In the genomic region with DNA sequence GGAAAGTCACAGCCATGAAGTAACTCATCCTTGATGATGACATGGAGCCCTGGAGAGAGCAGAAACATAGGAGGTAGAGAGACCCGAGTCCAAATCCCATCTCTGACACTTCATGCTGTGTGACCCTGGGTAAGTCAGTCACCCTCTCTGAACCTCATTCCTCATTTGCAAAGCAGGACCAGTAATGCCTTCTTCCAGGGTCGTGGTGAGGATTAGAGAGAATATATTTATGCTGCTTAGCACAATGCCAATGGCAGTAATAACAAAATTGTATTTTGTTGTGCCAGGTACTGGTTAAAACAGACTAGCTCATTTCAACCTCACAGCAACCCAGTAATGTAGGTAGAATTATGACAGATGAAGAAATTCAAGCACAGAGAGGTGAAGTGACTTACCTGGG, we compare ENCODE assay signal across 19 cellular contexts. TPM values are rescaled to one million over a fixed set of nuclear protein-coding genes. Genes with fewer than 3 reads are reported as not detected.
DNase-seq lines count a peak whose midpoint lies in the region; ATAC-seq, FAIRE-seq and TF ChIP-seq lines count a peak whose summit lies in the region.
"Had no signal": no experiment of that assay in that cellular context is flagged by ENCODE, and none has a peak within 500 bp of the region (broad histone marks: within the 10 kb centered on the region; RNA-seq: fewer than 3 reads in every experiment).

No MANE protein-coding gene starts in this region.

- FAIRE-seq in K562 (lab: Jason Lieb, UNC) (no peak), H1 (lab: Jason Lieb, UNC) (no peak)
- FAIRE-seq: D721Med had no signal

- WGBS in K562 (ENCODE audit: insufficient coverage, low coverage, missing lambda C conversion rate), result 0% methylated on average over 2 of the region's 2 CpGs
- 74% methylated on average over 2 of the region's 2 CpGs; no CpG with 5 or more reads in 1 of the 2 experiments for WGBS in H1 (ENCODE audit: extremely low coverage in 1 of 2, insufficient coverage in 1 of 2, insufficient read length in 1 of 2, insufficient replicate concordance in 2 of 2, low coverage in 1 of 2, low lambda C conversion rate in 2 of 2, missing lambda C conversion rate in 1 of 2), 2 experiments
- WGBS in body of pancreas, 2 donors, result 9 to 34% methylated on average over 2 of the region's 2 CpGs

- H3K79me2 ChIP-seq in K562 (ENCODE audit: control insufficient read depth, insufficient read depth, low read length), result no peaks in the 10 kb centered on the region
- H3K79me2 ChIP-seq in H1 (ENCODE audit: control insufficient read depth in 1 of 2, insufficient read depth in 2 of 2, low read length in 2 of 2), result no peaks in the 10 kb centered on the region

- no peak overlapping the region for H2BK15ac ChIP-seq in H1 (ENCODE audit: low read length)

- H3K9me1 ChIP-seq in K562 (ENCODE audit: control insufficient read depth, insufficient read depth, low read length), result no peaks in the 10 kb centered on the region

- ATAC-seq in Panc1, result no peak; the same call in 1 of the 2 replicates
- no peak; the same call in 2 of the 3 replicates for ATAC-seq in K562
- no peak for ATAC-seq in body of pancreas
- ATAC-seq in HG03139 (IDR thresholded peaks at IDR 0.05; ENCODE audit: unreplicated experiment), result no peak
- ATAC-seq: CD8-positive, alpha-beta T cell had no signal

- H3K36me3 ChIP-seq in Panc1 (ENCODE audit: control insufficient read depth, insufficient read depth, low read length) (no peaks in the 10 kb centered on the region), K562 (ENCODE audit: control insufficient read depth, insufficient read depth, low read length) (no peaks in the 10 kb centered on the region), H1 (ENCODE audit: control insufficient read depth in 2 of 4, insufficient read depth in 4 of 4, low read length in 3 of 4) (no peaks in the 10 kb centered on the region), body of pancreas (replicated peaks in 1 of 2; ENCODE audit: insufficient read depth in 1 of 2, low read depth in 2 of 2) (no peaks in the 10 kb centered on the region)
- H3K36me3 ChIP-seq: BE2C; BLaER1; BLaER1 treated with 17β-estradiol and CSF1 and Interleukin-3, amounts not matched to agents 10 nM and 100 nM had no signal

- CTCF ChIA-PET in Panc1 (lab: Charles Lee) (interaction anchor here (0.5 to 1.4 kb wide), 5 partner anchors 14 to 676 kb away, joined by 3 to 20 read pairs (median 5); a partner anchor contains a TSS), K562 (lab: Yijun Ruan, JAX; ENCODE audit: low intra/inter-chr PET ratio) (interaction anchor here (0.7 to 2.1 kb wide), 4 partner anchors 526 to 1773 kb away, joined by 3 to 16 read pairs (median 4); no protein-coding TSS in a partner anchor), H1 (lab: Charles Lee; ENCODE audit: partially characterized antibody) (interaction anchor here (0.8 to 3.2 kb wide), 46 partner anchors 9 to 1893 kb away, joined by 3 to 32 read pairs (median 4); no protein-coding TSS in a partner anchor)

- H4K5ac ChIP-seq in H1 (ENCODE audit: insufficient read length, low read depth, low read length), result no peak overlapping the region

- H3K23ac ChIP-seq in H1 (ENCODE audit: insufficient read length), result no peak overlapping the region

- no peak overlapping the region for H2BK5ac ChIP-seq in H1 (ENCODE audit: low read depth, low read length)

- TF ChIP-seq RAD21 in K562 (CRISPR knock-in tag; conservative IDR thresholded peaks at IDR 0.05 in 1 of 2, IDR thresholded peaks at IDR 0.05 in 1 of 2) (no peak), H1 (IDR thresholded peaks at IDR 0.05 in 1 of 2, conservative IDR thresholded peaks at IDR 0.05 in 1 of 2; ENCODE audit: low read depth in 2 of 2, low read length in 2 of 2) (no peak)

- H3K4me2 ChIP-seq in K562 (ENCODE audit: insufficient read depth, low read length) (no peak overlapping the region), H1 (ENCODE audit: insufficient read depth in 1 of 2, low read depth in 2 of 2, low read length in 2 of 2) (no peak overlapping the region)
- H3K4me2 ChIP-seq: A549; BLaER1; BLaER1 treated with 17β-estradiol and CSF1 and Interleukin-3, amounts not matched to agents 10 nM and 100 nM had no signal

- no peak overlapping the region for H2BK12ac ChIP-seq in H1 (ENCODE audit: low read depth, low read length)

- H3K9me3 ChIP-seq in Panc1 (ENCODE audit: control insufficient read depth, insufficient read depth, low read depth, low read length), result no peaks in the 10 kb centered on the region
- no peaks in the 10 kb centered on the region for H3K9me3 ChIP-seq in K562 (replicated peaks; ENCODE audit: control insufficient read depth, insufficient read depth, low read depth, low read length)
- H3K9me3 ChIP-seq in H1 (ENCODE audit: insufficient read depth in 2 of 2, low read depth in 1 of 2, low read length in 1 of 2), result 0 out of 4 replicates have a peak, but pooled peaks cover 0 to 3% of the 10 kb centered on the region in 2 experiments
- no peaks in the 10 kb centered on the region for H3K9me3 ChIP-seq in body of pancreas
- H3K9me3 ChIP-seq: A549; BE2C; BLaER1; BLaER1 treated with 17β-estradiol and CSF1 and Interleukin-3, amounts not matched to agents 10 nM and 100 nM; Caco-2 had no signal

- DNase-seq in GM20000 (ENCODE audit: low spot score) (no peak), Panc1 (ENCODE audit: low read depth, low spot score) (no peak), K562 (ENCODE audit: extremely low read depth in 1 of 4, low spot score in 3 of 4) (no peak), H1 (ENCODE audit: low read depth in 1 of 2, low spot score in 2 of 2) (no peak), body of pancreas (no peak), NCI-H1930 (lab: John Stamatoyannopoulos, UW) (no peak)
- no peak for DNase-seq in stimulated activated CD4-positive, alpha-beta T cell treated with anti-CD3 and anti-CD28 coated beads, Interleukin-2, amount 100 ng/mL, for 24 hours
- DNase-seq: 8988T; CD4-positive, alpha-beta T cell had no signal

- no peak overlapping the region for H3K56ac ChIP-seq in H1 (replicated peaks; ENCODE audit: insufficient read length, low read depth, low read length)

- H4K8ac ChIP-seq in H1 (ENCODE audit: extremely low read depth, insufficient read depth, low read length), result no peak overlapping the region

- no peak overlapping the region for H2BK120ac ChIP-seq in H1 (replicated peaks; ENCODE audit: low read depth, low read length)

- no peaks in the 10 kb centered on the region for H3K23me2 ChIP-seq in H1 (ENCODE audit: low read depth, low read length)

- TF ChIP-seq POLR2A in K562 (conservative IDR thresholded peaks at IDR 0.05), result no peak
- no peak for TF ChIP-seq POLR2A in H1 (IDR thresholded peaks at IDR 0.05; ENCODE audit: control extremely low read depth in 1 of 2, low read depth in 2 of 2, low read length in 2 of 2)
- no peak for TF ChIP-seq POLR2A in body of pancreas (IDR thresholded peaks at IDR 0.05)

- no peak overlapping the region for H3K4ac ChIP-seq in H1 (replicated peaks; ENCODE audit: insufficient read length, low read depth, low read length)

- no peak overlapping the region for H3K18ac ChIP-seq in H1 (ENCODE audit: extremely low read depth, low read length)

- no peak overlapping the region for H3K9ac ChIP-seq in K562 (ENCODE audit: insufficient read depth in 1 of 2, low read depth in 2 of 2, low read length in 2 of 2)
- H3K9ac ChIP-seq in H1 (replicated peaks in 1 of 4; ENCODE audit: extremely low read depth in 1 of 4, low read depth in 3 of 4, low read length in 3 of 4), result no peak overlapping the region
- H3K9ac ChIP-seq: BLaER1; BLaER1 treated with 17β-estradiol and CSF1 and Interleukin-3, amounts not matched to agents 10 nM and 100 nM had no signal

- BruUV-seq in Panc1 (replicated peaks; lab: Mats Ljungman, UMichigan) (no TSS peak), K562 (replicated peaks; lab: Mats Ljungman, UMichigan) (no TSS peak)

- intact Hi-C loops in Panc1 (cut with micrococcal nuclease; ENCODE audit: unreplicated experiment) (loop anchor here (1.0 to 5.0 kb wide), 3 partner anchors 497 to 657 kb away; no protein-coding TSS in a partner anchor), K562 (cut with micrococcal nuclease) (loop anchor here (1.0 to 10.0 kb wide), 2 partner anchors 528 to 1775 kb away; no protein-coding TSS in a partner anchor), body of pancreas (cut with DNase I) (loop anchor here (10.0 kb wide), 1 partner anchor 525 kb away; no protein-coding TSS in a partner anchor)

- POLR2A ChIA-PET in Panc1 (lab: Charles Lee) (no interaction called here), K562 (lab: Yijun Ruan, JAX) (interaction anchor here (0.6 to 1.3 kb wide), 5 partner anchors 13 to 1977 kb away, joined by 3 to 5 read pairs (median 3); a partner anchor contains a TSS), H1 (lab: Charles Lee; ENCODE audit: partially characterized antibody) (no interaction called here)

- H3K4me3 ChIP-seq in Panc1 (ENCODE audit: low read depth in 2 of 2, low read length in 2 of 2) (no peak overlapping the region), K562 (no peak overlapping the region), H1 (ENCODE audit: extremely low read depth in 1 of 4, insufficient read depth in 2 of 4, low read depth in 3 of 4, low read length in 4 of 4) (no peak overlapping the region), body of pancreas (no peak overlapping the region)
- H3K4me3 ChIP-seq: A549; BLaER1; BLaER1 treated with 17β-estradiol and CSF1 and Interleukin-3, amounts not matched to agents 10 nM and 100 nM had no signal

- H3K14ac ChIP-seq in H1 (ENCODE audit: insufficient read length), result no peak overlapping the region

- H2AFZ ChIP-seq in K562 (ENCODE audit: low read depth, low read length) (no peak overlapping the region), H1 (ENCODE audit: low read length) (no peak overlapping the region)

- H2BK20ac ChIP-seq in H1 (ENCODE audit: low read length), result no peak overlapping the region

- H4K91ac ChIP-seq in H1 (replicated peaks; ENCODE audit: insufficient read length, low read length), result no peak overlapping the region

- TF ChIP-seq EP300 in K562 (IDR thresholded peaks at IDR 0.05; ENCODE audit: low read length) (no peak), H1 (IDR thresholded peaks at IDR 0.05; ENCODE audit: borderline replicate concordance in 1 of 2, low read depth in 2 of 2, low read length in 2 of 2) (no peak)

- H4K20me1 ChIP-seq in K562 (replicated peaks; ENCODE audit: control insufficient read depth, insufficient read depth, low read length) (peaks cover 5% of the 10 kb centered on the region; the same call in 1 of the 2 replicates), H1 (replicated peaks in 1 of 2; ENCODE audit: control insufficient read depth in 1 of 2, insufficient read depth in 2 of 2, low read length in 2 of 2) (no peaks in the 10 kb centered on the region)
- H4K20me1 ChIP-seq: BLaER1; BLaER1 treated with 17β-estradiol and CSF1 and Interleukin-3, amounts not matched to agents 10 nM and 100 nM had no signal

- in situ Hi-C loops in Panc1 (cut with HindIII; ENCODE audit: low pct_unique_long_range_greater_than_20kb, low sequenced_read_pairs), result no loop called here
- in situ Hi-C loops in K562 (cut with MboI), result loop anchor here (10.0 to 25.0 kb wide), 3 partner anchors 525 to 1957 kb away; no protein-coding TSS in a partner anchor

- H3K4me1 ChIP-seq in Panc1 (ENCODE audit: control insufficient read depth, insufficient read depth, low read length) (no peaks in the 10 kb centered on the region), K562 (replicated peaks in 1 of 2; ENCODE audit: control insufficient read depth in 2 of 2, insufficient read depth in 2 of 2, low read length in 2 of 2) (no peaks in the 10 kb centered on the region), H1 (replicated peaks in 1 of 4; ENCODE audit: control insufficient read depth in 3 of 4, insufficient read depth in 4 of 4, low read length in 3 of 4) (no peaks in the 10 kb centered on the region), body of pancreas (no peaks in the 10 kb centered on the region)
- H3K4me1 ChIP-seq: A549, BE2C, BLaER1, Caco-2 had no signal

- no peaks in the 10 kb centered on the region for H3K79me1 ChIP-seq in H1 (ENCODE audit: low read depth, low read length)

- H3K27ac ChIP-seq in Panc1 (ENCODE audit: low read length) (no peak overlapping the region), K562 (ENCODE audit: extremely low read depth, low read depth, low read length) (no peak overlapping the region), H1 (ENCODE audit: low read depth, low read length) (no peak overlapping the region), body of pancreas (no peak overlapping the region)
- H3K27ac ChIP-seq: 22Rv1; A549; BLaER1; BLaER1 treated with 17β-estradiol and CSF1 and Interleukin-3, amounts not matched to agents 10 nM and 100 nM; C4-2B had no signal

- peak; percentile 6 for TF ChIP-seq CTCF in GM20000 (IDR thresholded peaks at IDR 0.05; ENCODE audit: extremely low read depth, missing control alignments)
- TF ChIP-seq CTCF in Panc1 (IDR thresholded peaks at IDR 0.05), result 0 out of 2 replicates have a peak, but pooled peaks have one; percentile 17
- no peak for TF ChIP-seq CTCF in K562 (IDR thresholded peaks at IDR 0.05 in 2 of 3, conservative IDR thresholded peaks at IDR 0.05 in 1 of 3; ENCODE audit: insufficient read depth in 2 of 3, low read depth in 1 of 3, low read length in 3 of 3)
- TF ChIP-seq CTCF in H1 (IDR thresholded peaks at IDR 0.05; ENCODE audit: control extremely low read depth in 1 of 3, insufficient read depth in 1 of 3, low read depth in 1 of 3, low read length in 3 of 3), result no peak
- no peak for TF ChIP-seq CTCF in body of pancreas (IDR thresholded peaks at IDR 0.05)

- H2AK5ac ChIP-seq in H1 (ENCODE audit: low read depth, low read length), result no peak overlapping the region

- H3K27me3 ChIP-seq in Panc1 (ENCODE audit: control insufficient read depth, insufficient read depth, low read length) (peaks cover 6% of the 10 kb centered on the region), K562 (ENCODE audit: control insufficient read depth in 2 of 2, insufficient read depth in 2 of 2, low read length in 2 of 2) (peaks cover 3 to 5% of the 10 kb centered on the region in 2 experiments; a peak in 3 of 5 replicates), H1 (replicated peaks in 1 of 4; ENCODE audit: control insufficient read depth in 3 of 4, extremely low read depth in 1 of 4, insufficient read depth in 3 of 4, low read length in 3 of 4) (peaks cover 0 to 5% (median under 1%) of the 10 kb centered on the region in 4 experiments; a peak in 1 of 7 replicates), body of pancreas (peaks cover 0 to 16% of the 10 kb centered on the region in 2 donors)
- H3K27me3 ChIP-seq: BLaER1; BLaER1 treated with 17β-estradiol and CSF1 and Interleukin-3, amounts not matched to agents 10 nM and 100 nM had no signal

RNA-seq across cellular contexts. Expression of a gene that starts 13.9 kb away (rescaled TPM):
- total RNA-seq in Panc1 (2021; ENCODE audit: unreplicated experiment) (44.8 TPM), K562 (2014; rRNA removed) (50.4 and 51.0 TPM in 2 replicates), K562 (2014; rRNA removed; fragmentation: Illumina TruSeq; extraction: Trizol) (30.9 and 34.5 TPM in 2 replicates), K562 (2015; rRNA removed; fragmentation: Illumina TruSeq; extraction: Trizol) (42.1 and 45.2 TPM in 2 replicates), K562 (2021) (51.5 and 58.4 TPM in 2 replicates), body of pancreas (10 to 100 TPM; 18.4 to 36.3 TPM)
- 22.9 TPM for polyA plus RNA-seq in Panc1 (2012; ENCODE audit: insufficient read length)
- total RNA-seq in K562 (2011; cell fraction: chromatin; rRNA removed; ENCODE audit: low replicate concordance), result 62.4 and 97.5 TPM in 2 replicates
- 44.2 and 51.4 TPM in 2 replicates for total RNA-seq in K562 (2011; cell fraction: nucleolus; rRNA removed)
- 50.4 and 55.4 TPM in 2 replicates for total RNA-seq in K562 (2011; cell fraction: nucleoplasm; rRNA removed)
- polyA plus RNA-seq in K562 (2011; rRNA removed) (22.4 and 22.6 TPM in 2 replicates), K562 (2014; fragmentation: Illumina TruSeq; extraction: Trizol) (37.9 TPM in 2 replicates), K562 (2014; fragmentation: Nextera tagmentation; extraction: Ambion mirVana) (10 to 100 TPM; 16.0 to 19.5 TPM), K562 (2014; rRNA removed) (49.7 and 53.4 TPM in 2 replicates), H1 (2011; rRNA removed) (23.4 and 25.7 TPM in 2 replicates)
- polyA plus RNA-seq in K562 (2011; cell fraction: cytosol; rRNA removed), result 16.8 and 23.2 TPM in 2 replicates
- 63.1 and 103 TPM in 2 replicates for polyA plus RNA-seq in K562 (2011; cell fraction: nucleus; rRNA removed)
- polyA plus RNA-seq in K562 (2012), result 23.4 and 32.8 TPM in 2 replicates
- polyA minus RNA-seq in K562 (2011; rRNA and poly(A)+ RNA removed), result 26.9 and 34.1 TPM in 2 replicates
- 21.8 and 27.6 TPM in 2 replicates for polyA minus RNA-seq in K562 (2011; cell fraction: cytosol; rRNA and poly(A)+ RNA removed)
- polyA minus RNA-seq in K562 (2011; cell fraction: nucleus; rRNA and poly(A)+ RNA removed), result 41.9 and 53.0 TPM in 2 replicates
- total RNA-seq in H1 (2021; fragmentation: NEBNext Ultra II Directional; extraction: Animal tissue kit (Norgen Biotek cat#: 25700)), result 59.5 and 61.9 TPM in 2 replicates
- 30.9 TPM for polyA plus RNA-seq in H1 (2011; cell fraction: cytosol; rRNA removed)
- polyA plus RNA-seq in H1 (2011; cell fraction: nucleus; rRNA removed), result 74.0 TPM
- 41.2 to 54.3 TPM (median 48.0 TPM) in 4 replicates for polyA plus RNA-seq in H1 (2012, experiment 1 of 2)
- polyA plus RNA-seq in H1 (2012, experiment 2 of 2), result 16.7 TPM
- polyA plus RNA-seq in H1 (2013, experiment 1 of 2), result 39.2 TPM
- polyA plus RNA-seq in H1 (2013, experiment 2 of 2), result 36.1 TPM
- 29.4 and 30.0 TPM in 2 replicates for polyA minus RNA-seq in H1 (2011; rRNA and poly(A)+ RNA removed)
- 24.1 TPM for polyA minus RNA-seq in H1 (2011; cell fraction: cytosol; rRNA and poly(A)+ RNA removed)
- polyA minus RNA-seq in H1 (2011; cell fraction: nucleus; rRNA and poly(A)+ RNA removed), result 28.3 TPM

Comparison
In these comparisons a context has a peak if more than half of its experiments do, and no peak if none do; other contexts are left out.
1. CTCF ChIP-seq: peak in GM20000 (single experiment) and Panc1 (single experiment); none in K562 (0 of 3), H1 (0 of 3) and body of pancreas (0 of 7).